In genomic region chr20:25142435-25142834, GRCh38 we compare ENCODE assay signal across 38 cellular contexts.
"Had no signal": no experiment of that assay in that cellular context is flagged by ENCODE, and none has a peak within 500 bp of the region (broad histone marks: within the 10 kb centered on the region; RNA-seq: fewer than 3 reads in every experiment).

No MANE protein-coding gene starts in this region.

- H3K27ac Mint-ChIP-seq: activated naive CD4-positive, alpha-beta T cell treated with anti-CD3 and anti-CD28 coated beads for 36 hours; activated naive CD4-positive, alpha-beta T cell treated with anti-CD3 and anti-CD28 coated beads, Interleukin-2, amount 10 ng/mL, durations not matched to agents 7 days and 5 days; activated naive CD4-positive, alpha-beta T cell treated with anti-CD3 and anti-CD28 coated beads, Interleukin-2, amount 50 U/mL, for 24 hours; activated naive CD4-positive, alpha-beta T cell treated with anti-CD3 and anti-CD28 coated beads, Interleukin-2, amount 50 U/mL, for 72 hours; activated naive CD8-positive, alpha-beta T cell; activated naive CD8-positive, alpha-beta T cell treated with anti-CD3 and anti-CD28 coated beads for 36 hours; activated naive CD8-positive, alpha-beta T cell treated with anti-CD3 and anti-CD28 coated beads, Interleukin-2, amount 10 ng/mL, durations not matched to agents 7 days and 5 days; activated naive CD8-positive, alpha-beta T cell treated with anti-CD3 and anti-CD28 coated beads, Interleukin-2, amount 50 U/mL, for 24 hours; activated T-cell treated with anti-CD3 and anti-CD28 coated beads, Interleukin-2, amount 50 U/mL, for 24 hours; activated T-cell treated with anti-CD3 and anti-CD28 coated beads, Interleukin-2, amount 50 U/mL, for 72 hours; activated T-helper 1 cell treated with anti-CD3 and anti-CD28 coated beads, Interleukin-12 subunit alpha, Interleukin-12 subunit beta, Interleukin-2, Interleukin-4 antibody, amounts not matched to agents 30 ng/mL and 10 ng/mL and 1 ng/mL, durations not matched to agents 14 hours and 24 hours and 36 hours; activated T-helper 17 cell treated with anti-CD3 and anti-CD28 coated beads, Interleukin-2, amount 50 U/mL, for 72 hours; activated T-helper 2 cell treated with anti-CD3 and anti-CD28 coated beads, Interferon-gamma antibody, Interleukin-2, Interleukin-4, amounts not matched to agents 10 μg/mL and 5 μg/mL and 100 μg/mL, durations not matched to agents 14 hours and 24 hours and 36 hours; brain had no signal

- H3K4me3 Mint-ChIP-seq: activated naive CD4-positive, alpha-beta T cell treated with anti-CD3 and anti-CD28 coated beads for 36 hours; activated naive CD4-positive, alpha-beta T cell treated with anti-CD3 and anti-CD28 coated beads, Interleukin-2, amount 10 ng/mL, durations not matched to agents 7 days and 5 days; activated naive CD4-positive, alpha-beta T cell treated with anti-CD3 and anti-CD28 coated beads, Interleukin-2, amount 50 U/mL, for 24 hours; activated naive CD8-positive, alpha-beta T cell; activated naive CD8-positive, alpha-beta T cell treated with anti-CD3 and anti-CD28 coated beads for 36 hours; activated naive CD8-positive, alpha-beta T cell treated with anti-CD3 and anti-CD28 coated beads, Interleukin-2, amount 10 ng/mL, durations not matched to agents 7 days and 5 days; activated naive CD8-positive, alpha-beta T cell treated with anti-CD3 and anti-CD28 coated beads, Interleukin-2, amount 50 U/mL, for 24 hours; activated T-cell treated with anti-CD3 and anti-CD28 coated beads, Interleukin-2, amount 50 U/mL, for 24 hours; activated T-cell treated with anti-CD3 and anti-CD28 coated beads, Interleukin-2, amount 50 U/mL, for 4 hours; activated T-cell treated with anti-CD3 and anti-CD28 coated beads, Interleukin-2, amount 50 U/mL, for 72 hours; activated T-helper 1 cell treated with anti-CD3 and anti-CD28 coated beads, Interleukin-12 subunit alpha, Interleukin-12 subunit beta, Interleukin-2, Interleukin-4 antibody, amounts not matched to agents 30 ng/mL and 10 ng/mL and 1 ng/mL, durations not matched to agents 14 hours and 24 hours and 36 hours; activated T-helper 17 cell treated with anti-CD3 and anti-CD28 coated beads, Interleukin-2, amount 50 U/mL, for 72 hours; brain; central memory CD8-positive, alpha-beta T cell had no signal

- H3K4me3 ChIP-seq: adrenal gland, ascending aorta, body of pancreas, breast epithelium, cardiac muscle cell had no signal

- H3K9me3 Mint-ChIP-seq: activated naive CD4-positive, alpha-beta T cell treated with anti-CD3 and anti-CD28 coated beads for 36 hours; activated naive CD4-positive, alpha-beta T cell treated with anti-CD3 and anti-CD28 coated beads, Interleukin-2, amount 10 ng/mL, durations not matched to agents 7 days and 5 days; activated naive CD4-positive, alpha-beta T cell treated with anti-CD3 and anti-CD28 coated beads, Interleukin-2, amount 50 U/mL, for 24 hours; activated naive CD4-positive, alpha-beta T cell treated with anti-CD3 and anti-CD28 coated beads, Interleukin-2, amount 50 U/mL, for 72 hours; activated naive CD8-positive, alpha-beta T cell treated with anti-CD3 and anti-CD28 coated beads for 36 hours; activated naive CD8-positive, alpha-beta T cell treated with anti-CD3 and anti-CD28 coated beads, Interleukin-2, amount 10 ng/mL, durations not matched to agents 7 days and 5 days; activated naive CD8-positive, alpha-beta T cell treated with anti-CD3 and anti-CD28 coated beads, Interleukin-2, amount 50 U/mL, for 24 hours; activated T-cell treated with anti-CD3 and anti-CD28 coated beads, Interleukin-2, amount 50 U/mL, for 24 hours; activated T-cell treated with anti-CD3 and anti-CD28 coated beads, Interleukin-2, amount 50 U/mL, for 4 hours; activated T-cell treated with anti-CD3 and anti-CD28 coated beads, Interleukin-2, amount 50 U/mL, for 72 hours; activated T-helper 1 cell treated with anti-CD3 and anti-CD28 coated beads, Interleukin-12 subunit alpha, Interleukin-12 subunit beta, Interleukin-2, Interleukin-4 antibody, amounts not matched to agents 30 ng/mL and 10 ng/mL and 1 ng/mL, durations not matched to agents 14 hours and 24 hours and 36 hours; activated T-helper 17 cell treated with anti-CD3 and anti-CD28 coated beads, Interleukin-2, amount 50 U/mL, for 72 hours; activated T-helper 2 cell treated with anti-CD3 and anti-CD28 coated beads, Interferon-gamma antibody, Interleukin-2, Interleukin-4, amounts not matched to agents 10 μg/mL and 5 μg/mL and 100 μg/mL, durations not matched to agents 14 hours and 24 hours and 36 hours; brain; central memory CD8-positive, alpha-beta T cell had no signal

- H3K36me3 Mint-ChIP-seq: activated naive CD4-positive, alpha-beta T cell treated with anti-CD3 and anti-CD28 coated beads, Interleukin-2, amount 10 ng/mL, durations not matched to agents 7 days and 5 days; activated naive CD4-positive, alpha-beta T cell treated with anti-CD3 and anti-CD28 coated beads, Interleukin-2, amount 50 U/mL, for 24 hours; activated naive CD4-positive, alpha-beta T cell treated with anti-CD3 and anti-CD28 coated beads, Interleukin-2, amount 50 U/mL, for 72 hours; activated naive CD8-positive, alpha-beta T cell; activated naive CD8-positive, alpha-beta T cell treated with anti-CD3 and anti-CD28 coated beads for 36 hours; activated naive CD8-positive, alpha-beta T cell treated with anti-CD3 and anti-CD28 coated beads, Interleukin-2, amount 10 ng/mL, durations not matched to agents 7 days and 5 days; brain had no signal

- H3K27me3 Mint-ChIP-seq: activated naive CD4-positive, alpha-beta T cell treated with anti-CD3 and anti-CD28 coated beads, Interleukin-2, amount 50 U/mL, for 24 hours; activated naive CD8-positive, alpha-beta T cell; activated naive CD8-positive, alpha-beta T cell treated with anti-CD3 and anti-CD28 coated beads for 36 hours; activated T-cell treated with anti-CD3 and anti-CD28 coated beads, Interleukin-2, amount 50 U/mL, for 24 hours had no signal

- ATAC-seq: activated naive CD4-positive, alpha-beta T cell treated with anti-CD3 and anti-CD28 coated beads, Interleukin-2, amount 50 U/mL, for 72 hours; activated naive CD8-positive, alpha-beta T cell treated with anti-CD3 and anti-CD28 coated beads, Interleukin-2, amount 50 U/mL, for 24 hours; activated T-cell treated with anti-CD3 and anti-CD28 coated beads, Interleukin-2, amount 50 U/mL, for 4 hours; activated T-cell treated with anti-CD3 and anti-CD28 coated beads, Interleukin-2, amount 50 U/mL, for 72 hours; activated T-helper 17 cell treated with anti-CD3 and anti-CD28 coated beads, Interleukin-2, amount 50 U/mL, for 72 hours; body of pancreas had no signal

- H3K4me1 Mint-ChIP-seq: activated naive CD4-positive, alpha-beta T cell treated with anti-CD3 and anti-CD28 coated beads, Interleukin-2, amount 10 ng/mL, durations not matched to agents 7 days and 5 days; activated naive CD4-positive, alpha-beta T cell treated with anti-CD3 and anti-CD28 coated beads, Interleukin-2, amount 50 U/mL, for 24 hours; activated naive CD8-positive, alpha-beta T cell treated with anti-CD3 and anti-CD28 coated beads for 36 hours; activated naive CD8-positive, alpha-beta T cell treated with anti-CD3 and anti-CD28 coated beads, Interleukin-2, amount 10 ng/mL, durations not matched to agents 7 days and 5 days; activated naive CD8-positive, alpha-beta T cell treated with anti-CD3 and anti-CD28 coated beads, Interleukin-2, amount 50 U/mL, for 24 hours; activated T-helper 17 cell treated with anti-CD3 and anti-CD28 coated beads, Interleukin-2, amount 50 U/mL, for 72 hours; brain; central memory CD8-positive, alpha-beta T cell had no signal

- H3K4me1 ChIP-seq: adrenal gland, ascending aorta, body of pancreas, breast epithelium had no signal

- H3K9me3 ChIP-seq: adrenal gland, ascending aorta, body of pancreas, breast epithelium had no signal

- H3K27ac ChIP-seq: adrenal gland, ascending aorta, body of pancreas, breast epithelium, cardiac muscle cell had no signal

- DNase-seq: activated effector memory CD4-positive, alpha-beta T cell treated with anti-CD3 and anti-CD28 coated beads, Interleukin-2, amount 50 U/mL, for 16 hours; activated effector memory CD4-positive, alpha-beta T cell treated with Interleukin-2 at 50 U/mL for 16 hours; activated gamma-delta T cell; activated gamma-delta T cell treated with Interleukin-2 at 50 U/mL for 16 hours; activated naive CD4-positive, alpha-beta T cell; activated naive CD4-positive, alpha-beta T cell treated with anti-CD3 and anti-CD28 coated beads for 36 hours; activated naive CD4-positive, alpha-beta T cell treated with anti-CD3 and anti-CD28 coated beads, Interleukin-2, amount 10 ng/mL, durations not matched to agents 7 days and 5 days; activated naive CD4-positive, alpha-beta T cell treated with anti-CD3 and anti-CD28 coated beads, Interleukin-2, amount 50 U/mL, for 16 hours; activated naive CD4-positive, alpha-beta T cell treated with Interleukin-2 at 50 U/mL for 16 hours; activated naive CD8-positive, alpha-beta T cell treated with anti-CD3 and anti-CD28 coated beads for 36 hours; activated naive CD8-positive, alpha-beta T cell treated with anti-CD3 and anti-CD28 coated beads, Interleukin-2, amount 10 ng/mL, durations not matched to agents 7 days and 5 days; activated naive CD8-positive, alpha-beta T cell treated with anti-CD3 and anti-CD28 coated beads, Interleukin-2, amount 50 U/mL, for 24 hours; activated T-cell treated with anti-CD3 and anti-CD28 coated beads for 4 hours; activated T-cell treated with anti-CD3 and anti-CD28 coated beads, Interleukin-2, amount 50 U/mL, for 1 hour; activated T-cell treated with anti-CD3 and anti-CD28 coated beads, Interleukin-2, amount 50 U/mL, for 24 hours; activated T-cell treated with anti-CD3 and anti-CD28 coated beads, Interleukin-2, amount 50 U/mL, for 4 hours; activated T-cell treated with anti-CD3 and anti-CD28 coated beads, Interleukin-2, amount 50 U/mL, for 48 hours; activated T-cell treated with anti-CD3 and anti-CD28 coated beads, Interleukin-2, amount 50 U/mL, for 72 hours; adrenal gland; amniotic stem cell; amygdala; anterior cingulate cortex; aorta; body of pancreas; caudate nucleus; central memory CD4-positive, alpha-beta T cell; cerebellar nuclear complex had no signal

- H3K27me3 ChIP-seq: adrenal gland, ascending aorta, body of pancreas had no signal

- H3K36me3 ChIP-seq: adrenal gland, ascending aorta, breast epithelium, cardiac muscle cell had no signal
